ENCODE assay signal across 11 cellular contexts in genomic region chr19:42850981-42851717, GRCh38. TPM values are rescaled to one million over a fixed set of nuclear protein-coding genes. Genes with fewer than 3 reads are reported as not detected.
DNase-seq lines count a peak whose midpoint lies in the region; FAIRE-seq and TF ChIP-seq lines count a peak whose summit lies in the region.
"Had no signal": no experiment of that assay in that cellular context is flagged by ENCODE, and none has a peak within 500 bp of the region (broad histone marks: within the 10 kb centered on the region; RNA-seq: fewer than 3 reads in every experiment).

No MANE protein-coding gene starts in this region.

- FAIRE-seq in H54 (lab: Jason Lieb, UNC), result peak; percentile 79
- FAIRE-seq: pancreas had no signal

- H3K79me1 ChIP-seq in neuronal stem cell (ENCODE audit: low read depth, low read length), result no peaks in the 10 kb centered on the region

- H3K9me3 ChIP-seq in neuronal stem cell (replicated peaks in 1 of 2; ENCODE audit: control insufficient read depth in 2 of 2, insufficient read depth in 1 of 2, low read depth in 1 of 2, low read length in 2 of 2), result peaks cover 0 to 4% of the 10 kb centered on the region in 2 donors
- H3K9me3 ChIP-seq: pancreas had no signal

- H3K9ac ChIP-seq in neuronal stem cell (ENCODE audit: low read depth, low read length, poor library complexity), result no peak overlapping the region

- H3K27me3 ChIP-seq in neuronal stem cell (ENCODE audit: control insufficient read depth in 3 of 3, insufficient read depth in 3 of 3, low read depth in 1 of 3, low read length in 3 of 3), result no peaks in the 10 kb centered on the region
- H3K27me3 ChIP-seq: pancreas had no signal

- WGBS in neuronal stem cell (ENCODE audit: extremely low coverage in 2 of 2, insufficient read length in 2 of 2, insufficient replicate concordance in 1 of 2), 2 donors, result no CpG with 5 or more reads among the region's 6 CpGs

- H4K8ac ChIP-seq in neuronal stem cell (ENCODE audit: low read depth, low read length), result no peak overlapping the region

- no peak overlapping the region for H3K23ac ChIP-seq in neuronal stem cell (ENCODE audit: low read depth, low read length, poor library complexity)

- in situ Hi-C loops in GM13976 (cut with MboI; ENCODE audit: low sequenced_read_pairs, unreplicated experiment), result no loop called here

- no peak for TF ChIP-seq POLR2A in H54 (IDR thresholded peaks at IDR 0.05; ENCODE audit: low read depth, low read length)

- H3K4ac ChIP-seq in neuronal stem cell (ENCODE audit: low read length), result no peak overlapping the region

- H4K91ac ChIP-seq in neuronal stem cell (ENCODE audit: low read depth, low read length, poor library complexity), result no peak overlapping the region

- no peaks in the 10 kb centered on the region for H3K36me3 ChIP-seq in neuronal stem cell (replicated peaks in 1 of 2; ENCODE audit: control insufficient read depth in 2 of 2, insufficient read depth in 2 of 2, low read length in 2 of 2)
- H3K36me3 ChIP-seq: pancreas had no signal

- no peak overlapping the region for H2BK5ac ChIP-seq in neuronal stem cell (ENCODE audit: low read length)

- no peak overlapping the region for H3K27ac ChIP-seq in neuronal stem cell (replicated peaks; ENCODE audit: low read length)

- no peak overlapping the region for H3K18ac ChIP-seq in neuronal stem cell (ENCODE audit: low read length)

- H2BK15ac ChIP-seq in neuronal stem cell (ENCODE audit: low read length), result no peak overlapping the region

- no peak overlapping the region for H3K14ac ChIP-seq in neuronal stem cell (ENCODE audit: low read length)

- no peak overlapping the region for H2AFZ ChIP-seq in neuronal stem cell (ENCODE audit: low read length)

- no peak for TF ChIP-seq CTCF in GM13976 (IDR thresholded peaks at IDR 0.05; ENCODE audit: borderline replicate concordance, control extremely low read depth, extremely low read depth, insufficient read depth, missing control alignments)

- H2BK12ac ChIP-seq in neuronal stem cell (ENCODE audit: low read length), result no peak overlapping the region

- no peak overlapping the region for H3K4me2 ChIP-seq in neuronal stem cell (ENCODE audit: insufficient read depth, low read length, poor library complexity, severe bottlenecking)

- DNase-seq in H54 (ENCODE audit: insufficient read length, low spot score), result peak; percentile 38
- peak; percentile 90 for DNase-seq in amniotic stem cell (lab: John Stamatoyannopoulos, UW)
- DNase-seq in foreskin melanocyte, result peak; percentile 8
- DNase-seq in smooth muscle cell of the brain vasculature (ENCODE audit: low read depth, low spot score), result peak; percentile 32
- DNase-seq in activated effector memory CD4-positive, alpha-beta T cell treated with Interleukin-2 at 50 U/mL for 16 hours, result no peak
- DNase-seq in neuronal stem cell (ENCODE audit: low spot score), result no peak
- no peak for DNase-seq in KG1 (lab: John Stamatoyannopoulos, UW)
- DNase-seq in GM13976 (ENCODE audit: low spot score), result no peak
- DNase-seq: SHP77 treated with DMSO at 0.1 percent for 48 hours; stimulated activated naive CD8-positive, alpha-beta T cell treated with anti-CD3 and anti-CD28 coated beads, Interleukin-15, amount 100 ng/mL, for 72 hours had no signal

- H3K4me3 ChIP-seq in neuronal stem cell (ENCODE audit: low read length in 2 of 2), result no peak overlapping the region
- H3K4me3 ChIP-seq: pancreas had no signal

- no peak overlapping the region for H2BK120ac ChIP-seq in neuronal stem cell (ENCODE audit: low read depth, low read length)

- no peak overlapping the region for H2AK5ac ChIP-seq in neuronal stem cell (ENCODE audit: low read depth, low read length)

- H3K4me1 ChIP-seq in neuronal stem cell (ENCODE audit: control insufficient read depth in 2 of 2, insufficient read depth in 1 of 2, low read depth in 1 of 2, low read length in 2 of 2), result no peaks in the 10 kb centered on the region
- H3K4me1 ChIP-seq: pancreas had no signal

RNA-seq across cellular contexts. Expression of gene PSG1, which starts 28.4 kb away (rescaled TPM):
- not detected for polyA plus RNA-seq in neuronal stem cell (2013, experiment 1 of 2)
- not detected for polyA plus RNA-seq in neuronal stem cell (2013, experiment 2 of 2)
- polyA plus RNA-seq: pancreas had no signal

Comparison
In these comparisons a context has a peak if more than half of its experiments do, and no peak if none do; other contexts are left out.
1. DNase-seq: peak in H54 (single experiment), amniotic stem cell (single experiment), foreskin melanocyte (single experiment) and smooth muscle cell of the brain vasculature (single experiment); none in activated effector memory CD4-positive, alpha-beta T cell treated with Interleukin-2 at 50 U/mL for 16 hours (single experiment), neuronal stem cell (single experiment), KG1 (single experiment) and GM13976 (single experiment).